In genomic region chrX:53831662-53832635, GRCh38 we compare ENCODE assay signal across 7 cellular contexts.
DNase-seq lines count a peak whose midpoint lies in the region; ATAC-seq and TF ChIP-seq lines count a peak whose summit lies in the region.

No MANE protein-coding gene starts in this region.

- no peak overlapping the region for H3K9ac ChIP-seq in endodermal cell (ENCODE audit: extremely low read depth, low read length, poor library complexity, severe bottlenecking)

- no peaks in the 10 kb centered on the region for H3K36me3 Mint-ChIP-seq in endodermal cell (ENCODE audit: low read depth)

- H3K27me3 ChIP-seq in endodermal cell (ENCODE audit: control insufficient read depth, insufficient read depth, low read length, poor library complexity, severe bottlenecking) (no peaks in the 10 kb centered on the region), osteoblast (ENCODE audit: insufficient read depth, low read length) (no peaks in the 10 kb centered on the region)

- no peaks in the 10 kb centered on the region for H3K36me3 ChIP-seq in endodermal cell (ENCODE audit: control insufficient read depth, insufficient read depth, low read length)
- H3K36me3 ChIP-seq in osteoblast (ENCODE audit: insufficient read depth, low read length) = no peaks in the 10 kb centered on the region

- peaks cover 45% of the 10 kb centered on the region for H3K9me3 Mint-ChIP-seq in endodermal cell

- H3K79me2 ChIP-seq in osteoblast (ENCODE audit: insufficient read depth, low read length) = no peaks in the 10 kb centered on the region

- peak; percentile 44 for DNase-seq in G401 (ENCODE audit: low spot score)
- peak; percentile 19 for DNase-seq in NCI-H1105 treated with DMSO at 0.1 percent for 48 hours (lab: John Stamatoyannopoulos, UW)
- peak; percentile 54 for DNase-seq in activated CD4-positive, alpha-beta T cell treated with anti-CD3 and anti-CD28 coated beads for 48 hours
- DNase-seq in endodermal cell = peak; percentile 78
- DNase-seq in osteoblast (ENCODE audit: insufficient read length, low spot score, missing footprints) = peak; percentile 46
- DNase-seq in NCI-H1048 (lab: John Stamatoyannopoulos, UW) = no peak

- H3K9me3 ChIP-seq in endodermal cell (ENCODE audit: control insufficient read depth, low read length) (no peaks in the 10 kb centered on the region), osteoblast (ENCODE audit: low read depth, low read length) (no peaks in the 10 kb centered on the region)

- H3K27ac Mint-ChIP-seq in endodermal cell = no peak overlapping the region

- no peak overlapping the region for H3K4me2 ChIP-seq in osteoblast (ENCODE audit: insufficient read depth, low read length)

- WGBS in endodermal cell (ENCODE audit: insufficient coverage in 1 of 2, insufficient read length in 1 of 2), 2 experiments = 63 to 72% methylated on average over 2 to 8 of the region's 8 CpGs

- no peaks in the 10 kb centered on the region for H4K20me1 ChIP-seq in osteoblast (ENCODE audit: insufficient read depth, low read length)

- no peak overlapping the region for H2AFZ ChIP-seq in osteoblast (ENCODE audit: low read length)

- no peaks in the 10 kb centered on the region for H3K27me3 Mint-ChIP-seq in endodermal cell (ENCODE audit: insufficient read depth)

- in situ Hi-C loops in G401 (cut with HindIII; ENCODE audit: low sequenced_read_pairs) = no loop called here

- no peaks in the 10 kb centered on the region for H3K4me1 Mint-ChIP-seq in endodermal cell

- H3K4me3 ChIP-seq in endodermal cell (ENCODE audit: low read length) = no peak overlapping the region
- no peak overlapping the region for H3K4me3 ChIP-seq in osteoblast (ENCODE audit: insufficient read depth, low read length)

- peak; percentile 67 for TF ChIP-seq CTCF in endodermal cell (conservative IDR thresholded peaks at IDR 0.05)
- peak; percentile 43 for TF ChIP-seq CTCF in osteoblast (IDR thresholded peaks at IDR 0.05; ENCODE audit: extremely low read depth, low read depth, low read length)

- H3K4me1 ChIP-seq in endodermal cell (ENCODE audit: control insufficient read depth, insufficient read depth, low read length) (no peaks in the 10 kb centered on the region), osteoblast (ENCODE audit: insufficient read depth, low read length) (no peaks in the 10 kb centered on the region)

- H3K4me3 Mint-ChIP-seq in endodermal cell = no peak overlapping the region

- H3K27ac ChIP-seq in endodermal cell (ENCODE audit: low read depth, low read length) (no peak overlapping the region), osteoblast (ENCODE audit: low read depth, low read length) (no peak overlapping the region)

- peak; percentile 77 for ATAC-seq in GM21786 (IDR thresholded peaks at IDR 0.05; ENCODE audit: unreplicated experiment)
